8 cellular contexts compared by ENCODE assay signal in the genomic region with DNA sequence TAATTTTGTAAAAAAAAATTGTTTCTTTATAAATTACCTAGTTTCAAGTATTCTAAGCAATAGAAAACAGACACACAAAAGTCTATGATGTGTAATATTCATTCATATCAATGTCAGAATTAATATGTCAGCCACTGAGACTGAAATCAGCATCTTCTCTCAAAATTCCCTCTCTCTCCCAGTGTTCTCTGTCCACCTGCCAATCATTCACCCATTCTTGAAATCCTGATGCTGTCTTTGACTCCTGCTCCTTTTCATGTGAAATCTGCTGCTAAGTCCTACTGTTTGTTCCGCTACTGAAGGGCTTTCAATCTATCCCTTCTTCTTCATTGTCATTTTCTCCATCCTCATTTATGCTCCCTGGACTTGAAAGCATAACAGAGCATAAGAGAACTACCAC.
"Had no signal": no experiment of that assay in that cellular context is flagged by ENCODE, and none has a peak within 500 bp of the region (broad histone marks: within the 10 kb centered on the region; RNA-seq: fewer than 3 reads in every experiment).

No MANE protein-coding gene starts in this region.

- ATAC-seq: HCT116, K562 had no signal

- H3K9me3 ChIP-seq: HAP-1 had no signal

- H3K4me1 ChIP-seq: HAP-1 had no signal

- H3K4me3 ChIP-seq: HAP-1, K562 had no signal

- DNase-seq: GOT3, H7, HFFc6, IMR-90, KG1 had no signal

- H3K36me3 ChIP-seq: HAP-1 had no signal
